9 cellular contexts compared by ENCODE assay signal in the genomic region with DNA sequence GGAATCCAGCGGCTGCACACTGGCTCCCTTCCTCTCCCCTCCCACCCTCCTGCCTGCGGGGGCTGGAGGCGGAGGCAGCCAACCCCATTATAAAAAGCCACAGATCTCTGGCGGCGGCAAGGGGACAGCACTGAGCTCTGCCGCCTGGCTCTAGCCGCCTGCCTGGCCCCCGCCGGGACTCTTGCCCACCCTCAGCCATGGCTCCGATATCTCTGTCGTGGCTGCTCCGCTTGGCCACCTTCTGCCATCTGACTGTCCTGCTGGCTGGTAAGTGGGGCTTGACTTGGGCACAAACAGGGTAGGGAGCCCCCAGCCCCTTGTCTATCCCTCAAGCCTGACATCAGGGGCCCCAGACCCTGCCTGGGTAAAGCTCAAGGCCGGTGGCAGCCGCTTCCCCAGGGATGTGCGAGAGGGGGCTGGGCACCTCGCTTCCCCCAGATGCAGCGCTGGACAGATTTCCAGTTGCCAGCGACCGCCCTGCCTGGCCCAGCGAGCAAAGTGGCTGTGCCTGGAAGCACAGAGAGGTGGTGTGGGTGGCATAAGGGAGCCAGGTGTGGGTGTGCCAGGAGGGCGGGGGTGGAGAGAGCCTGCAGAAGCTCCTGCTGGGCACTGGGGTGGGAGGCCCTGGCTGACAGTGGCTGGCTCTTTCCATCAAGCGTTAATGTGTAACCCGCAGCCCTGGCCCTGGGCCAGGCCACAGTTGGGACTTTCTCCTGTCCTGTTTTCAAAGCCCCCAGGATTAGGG. TPM values are rescaled to one million over a fixed set of nuclear protein-coding genes. Genes with fewer than 3 reads are reported as not detected.
DNase-seq lines count a peak whose midpoint lies in the region; ATAC-seq and TF ChIP-seq lines count a peak whose summit lies in the region.
"Had no signal": no experiment of that assay in that cellular context is flagged by ENCODE, and none has a peak within 500 bp of the region (broad histone marks: within the 10 kb centered on the region; RNA-seq: fewer than 3 reads in every experiment).

A gene (plus strand): TSS at position 119 of the 745 bp plus-strand sequence. CDS start 79 bp downstream, at position 198.

- no peak for TF ChIP-seq CTCF in PC-3 (conservative IDR thresholded peaks at IDR 0.05; ENCODE audit: low read depth, low read length)

- no peaks in the 10 kb centered on the region for H3K9me2 ChIP-seq in PC-3 (replicated peaks; ENCODE audit: low read length)

- BruUV-seq in PC-3 (replicated peaks; lab: Mats Ljungman, UMichigan), result no TSS peak

- peaks cover 16% of the 10 kb centered on the region for H3K4me1 ChIP-seq in PC-3 (ENCODE audit: insufficient read depth, low read length)

- no peaks in the 10 kb centered on the region for H3K36me3 Mint-ChIP-seq in activated T-cell treated with anti-CD3 and anti-CD28 coated beads, Interleukin-2, amount 50 U/mL, for 24 hours (ENCODE audit: low read depth)
- H3K36me3 Mint-ChIP-seq: activated naive CD4-positive, alpha-beta T cell treated with anti-CD3 and anti-CD28 coated beads, Interleukin-2, amount 50 U/mL, for 24 hours had no signal

- no peak for ATAC-seq in PC-3
- ATAC-seq in GM18873 (IDR thresholded peaks at IDR 0.05; ENCODE audit: low FRiP score, unreplicated experiment), result no peak
- no peak for ATAC-seq in GM21576 (IDR thresholded peaks at IDR 0.05; ENCODE audit: unreplicated experiment)

- no peaks in the 10 kb centered on the region for H3K27me3 ChIP-seq in PC-3 (ENCODE audit: low read length)

- H3K27me3 Mint-ChIP-seq in activated T-cell treated with anti-CD3 and anti-CD28 coated beads, Interleukin-2, amount 50 U/mL, for 24 hours, result peaks cover 5% of the 10 kb centered on the region

- H4K20me1 ChIP-seq in PC-3 (ENCODE audit: low read length), result no peaks in the 10 kb centered on the region

- no peaks in the 10 kb centered on the region for H3F3A ChIP-seq in PC-3 (ENCODE audit: low read length, unreplicated experiment)

- no peak within 1 kb of the TSS for H3K4me3 ChIP-seq in PC-3 (ENCODE audit: low read length)

- intact Hi-C loops in PC-3 (cut with micrococcal nuclease), result no loop called here

- no peak within 1 kb of the TSS for H3K4me2 ChIP-seq in PC-3 (ENCODE audit: low read length)

- DNase-seq in Caki2 (ENCODE audit: low read depth) (peak; percentile 95), RPMI8226 (peak; percentile 37), glomerular endothelial cell (ENCODE audit: extremely low read depth, low read depth, low spot score) (no peak), nucleus accumbens (lab: John Stamatoyannopoulos, UW) (peak in 51 of 56 donors; percentile 19 to 89 (median 63)), PC-3 (no peak)
- no peak for DNase-seq in activated T-cell treated with anti-CD3 and anti-CD28 coated beads, Interleukin-2, amount 50 U/mL, for 24 hours

- H3K36me3 ChIP-seq in PC-3 (ENCODE audit: low read depth, low read length), result no peaks in the 10 kb centered on the region

- POLR2A ChIA-PET in PC-3 (lab: Charles Lee; ENCODE audit: unreplicated experiment), result no interaction called here

- CTCF ChIA-PET in PC-3 (lab: Charles Lee), result no interaction called here

- no peak within 1 kb of the TSS for H3K9ac ChIP-seq in PC-3 (ENCODE audit: low read length)

- H3K9me3 ChIP-seq in PC-3 (ENCODE audit: low read length), result no peaks in the 10 kb centered on the region

- peaks cover 14% of the 10 kb centered on the region for H3K4me1 Mint-ChIP-seq in activated T-cell treated with anti-CD3 and anti-CD28 coated beads, Interleukin-2, amount 50 U/mL, for 24 hours (ENCODE audit: low read depth)

- no peak within 1 kb of the TSS for H3K27ac Mint-ChIP-seq in activated T-cell treated with anti-CD3 and anti-CD28 coated beads, Interleukin-2, amount 50 U/mL, for 24 hours
- H3K27ac Mint-ChIP-seq: activated naive CD4-positive, alpha-beta T cell treated with anti-CD3 and anti-CD28 coated beads, Interleukin-2, amount 50 U/mL, for 24 hours had no signal

- no peak within 1 kb of the TSS for H3K4me3 Mint-ChIP-seq in activated T-cell treated with anti-CD3 and anti-CD28 coated beads, Interleukin-2, amount 50 U/mL, for 24 hours
- H3K4me3 Mint-ChIP-seq: activated naive CD4-positive, alpha-beta T cell treated with anti-CD3 and anti-CD28 coated beads, Interleukin-2, amount 50 U/mL, for 24 hours had no signal

- no peak within 1 kb of the TSS for H3K27ac ChIP-seq in PC-3 (ENCODE audit: low read length)

- H2AFZ ChIP-seq in PC-3 (ENCODE audit: low read length), result no peak within 1 kb of the TSS

- in situ Hi-C loops in Caki2 (cut with HindIII; ENCODE audit: low pct_unique_long_range_greater_than_20kb, low sequenced_read_pairs), result no loop called here

- no peaks in the 10 kb centered on the region for H3K79me2 ChIP-seq in PC-3 (ENCODE audit: low read length)

- no peaks in the 10 kb centered on the region for H3K9me3 Mint-ChIP-seq in activated T-cell treated with anti-CD3 and anti-CD28 coated beads, Interleukin-2, amount 50 U/mL, for 24 hours
- H3K9me3 Mint-ChIP-seq: activated naive CD4-positive, alpha-beta T cell treated with anti-CD3 and anti-CD28 coated beads, Interleukin-2, amount 50 U/mL, for 24 hours had no signal

RNA-seq across cellular contexts. Expression of the gene that starts here (rescaled TPM):
- total RNA-seq in Caki2 (2014; rRNA removed; shearing (Covaris generic); ENCODE audit: low replicate concordance), result 16.4 and 59.5 TPM in 2 replicates
- total RNA-seq in glomerular endothelial cell, result 13.3 and 58.0 TPM in 2 replicates
- 0.35 TPM in 1 of 2 replicates, not detected in the other for total RNA-seq in PC-3 (2014; rRNA removed)

Comparison
In these comparisons a context has a peak if more than half of its experiments do, and no peak if none do; other contexts are left out.
1. RNA of the gene that starts here (total RNA-seq): 16.4 to 59.5 TPM in Caki2 and 13.3 to 58.0 TPM in glomerular endothelial cell; 0.35 TPM in PC-3; every median in the first group is over 10 times any median in the second.
2. DNase-seq: peak in Caki2 (single experiment), RPMI8226 (single experiment) and nucleus accumbens (51 of 56); none in glomerular endothelial cell (single experiment), PC-3 (single experiment) and activated T-cell treated with anti-CD3 and anti-CD28 coated beads, Interleukin-2, amount 50 U/mL, for 24 hours (single experiment).